ENCODE assay signal across 12 cellular contexts in the genomic region with DNA sequence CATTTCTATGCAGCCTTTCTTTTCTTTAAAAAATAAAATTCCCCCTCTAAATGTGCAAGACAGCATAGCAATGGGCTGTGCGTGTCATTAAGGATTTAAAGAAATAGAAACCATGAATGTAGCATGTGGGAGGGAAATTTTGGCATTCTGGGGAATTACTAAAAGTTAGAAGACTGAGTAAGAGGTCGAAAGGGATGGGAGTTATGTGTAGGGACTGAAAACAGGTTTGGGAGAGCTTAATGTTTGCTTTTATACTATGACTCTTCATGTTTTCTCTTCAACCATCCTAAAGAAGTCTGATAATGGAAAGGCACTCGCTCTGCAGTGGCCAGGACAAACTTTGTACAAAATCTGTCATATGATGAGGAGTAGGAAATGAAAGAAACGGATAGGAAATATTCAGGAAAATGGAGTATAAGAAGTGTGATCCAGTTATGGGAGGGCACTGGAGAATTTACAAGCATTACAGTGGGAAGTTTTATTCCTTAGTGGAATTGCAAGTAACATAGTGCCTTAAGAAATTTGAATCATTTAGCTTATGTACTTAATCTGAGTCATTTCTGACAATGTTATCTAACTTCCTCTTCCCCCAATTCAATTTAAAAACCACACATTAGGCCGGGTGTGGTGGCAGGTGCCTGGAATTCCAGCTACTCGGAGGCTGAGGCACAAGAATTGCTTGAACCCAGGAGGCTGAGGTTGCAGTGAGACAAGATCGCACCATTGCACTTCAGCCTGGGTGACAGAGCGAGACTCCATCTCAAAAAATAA. TPM values are rescaled to one million over a fixed set of nuclear protein-coding genes. Genes with fewer than 3 reads are reported as not detected.
DNase-seq lines count a peak whose midpoint lies in the region; ATAC-seq and TF ChIP-seq lines count a peak whose summit lies in the region.
"Had no signal": no experiment of that assay in that cellular context is flagged by ENCODE, and none has a peak within 500 bp of the region (broad histone marks: within the 10 kb centered on the region; RNA-seq: fewer than 3 reads in every experiment).

No MANE protein-coding gene starts in this region.

- no peak for DNase-seq in A673 (ENCODE audit: low spot score)
- peak; percentile 43 to 84 for DNase-seq in SW 1271 (lab: John Stamatoyannopoulos, UW)
- DNase-seq in right cardiac atrium: no peak
- DNase-seq in CD14-positive monocyte (ENCODE audit: low spot score): no peak
- no peak for DNase-seq in dedifferentiated amniotic fluid mesenchymal stem cell (ENCODE audit: extremely low spot score)
- DNase-seq in upper lobe of left lung: no peak
- DNase-seq: right lobe of liver, SHP77 treated with DMSO at 0.1 percent for 48 hours had no signal

- H3K36me3 Mint-ChIP-seq in CD14-positive monocyte: peaks cover 70 to 89% of the 10 kb centered on the region in 2 donors

- no TSS peak for BruUV-seq in A673 (replicated peaks; lab: Mats Ljungman, UMichigan)

- 65% methylated on average over 8 of the region's 8 CpGs for WGBS in right cardiac atrium
- 60 to 62% methylated on average over 8 of the region's 8 CpGs for WGBS in upper lobe of left lung, 2 donors

- no peak for TF ChIP-seq POLR2A in upper lobe of left lung (IDR thresholded peaks at IDR 0.05)

- H3K36me3 ChIP-seq in A673 (ENCODE audit: insufficient read depth, low read length, poor library complexity, severe bottlenecking) (peaks cover 17% of the 10 kb centered on the region), upper lobe of left lung (peaks cover 13 to 48% (median 23%) of the 10 kb centered on the region in 4 donors)

- H3K27ac Mint-ChIP-seq in CD14-positive monocyte: peak overlapping the region in 2 of 7 donors; percentile 21 to 66
- H3K27ac Mint-ChIP-seq: mesothelial cell of epicardium had no signal

- no peak for TF ChIP-seq CTCF in A673 (conservative IDR thresholded peaks at IDR 0.05; ENCODE audit: low read depth, low read length)
- no peak for TF ChIP-seq CTCF in CD14-positive monocyte (IDR thresholded peaks at IDR 0.05)
- no peak for TF ChIP-seq CTCF in upper lobe of left lung (IDR thresholded peaks at IDR 0.05)

- no peak for TF ChIP-seq EP300 in upper lobe of left lung (IDR thresholded peaks at IDR 0.05)

- peak overlapping the region; percentile 15 for H3K27ac ChIP-seq in A673 (ENCODE audit: low read depth, low read length, poor library complexity, severe bottlenecking)
- H3K27ac ChIP-seq in right cardiac atrium (ENCODE audit: low read length): no peak overlapping the region
- H3K27ac ChIP-seq in upper lobe of left lung: peak overlapping the region in 2 of 4 donors; percentile 4 to 71
- H3K27ac ChIP-seq: cardiac muscle cell, right lobe of liver had no signal

- POLR2A ChIA-PET in A673 (lab: Charles Lee; ENCODE audit: low non-redundant PET): no interaction called here

- H3K4me1 ChIP-seq in A673 (ENCODE audit: insufficient read depth, low read length, poor library complexity, severe bottlenecking): peaks cover 5% of the 10 kb centered on the region
- H3K4me1 ChIP-seq in right cardiac atrium (ENCODE audit: control insufficient read depth, insufficient read depth, low read length): peaks cover 2% of the 10 kb centered on the region
- H3K4me1 ChIP-seq in upper lobe of left lung: peaks cover 0 to 12% (median 7%) of the 10 kb centered on the region in 4 donors
- H3K4me1 ChIP-seq: right lobe of liver had no signal

- CTCF ChIA-PET in A673 (lab: Charles Lee): no interaction called here

- intact Hi-C loops in A673 (cut with micrococcal nuclease; ENCODE audit: unreplicated experiment): no loop called here
- intact Hi-C loops in right cardiac atrium (cut with DNase I): no loop called here
- intact Hi-C loops in CD14-positive monocyte (cut with micrococcal nuclease): no loop called here

- no peak overlapping the region for H3K4me3 Mint-ChIP-seq in CD14-positive monocyte
- H3K4me3 Mint-ChIP-seq: mesothelial cell of epicardium had no signal

- peaks cover 19% of the 10 kb centered on the region for H3K4me1 Mint-ChIP-seq in CD14-positive monocyte

- H3K9me3 ChIP-seq in A673 (ENCODE audit: low read depth, low read length, poor library complexity, severe bottlenecking) (peaks cover 5% of the 10 kb centered on the region), right cardiac atrium (ENCODE audit: control insufficient read depth, low read length) (no peaks in the 10 kb centered on the region), upper lobe of left lung (no peaks in the 10 kb centered on the region)
- H3K9me3 ChIP-seq: right lobe of liver had no signal

- H3K27me3 ChIP-seq in A673 (replicated peaks; ENCODE audit: insufficient read depth, low read depth, low read length, poor library complexity) (no peaks in the 10 kb centered on the region), right cardiac atrium (ENCODE audit: control insufficient read depth, insufficient read depth) (no peaks in the 10 kb centered on the region), upper lobe of left lung (no peaks in the 10 kb centered on the region)
- H3K27me3 ChIP-seq: cardiac muscle cell, right lobe of liver had no signal

- H3K4me3 ChIP-seq in A673 (ENCODE audit: low read depth, low read length, poor library complexity, severe bottlenecking) (no peak overlapping the region), right cardiac atrium (ENCODE audit: low read length) (no peak overlapping the region), upper lobe of left lung (no peak overlapping the region)
- H3K4me3 ChIP-seq: cardiac muscle cell, right lobe of liver had no signal

- peaks cover 0 to 1% (median 0%) of the 10 kb centered on the region in 3 donors for H3K27me3 Mint-ChIP-seq in CD14-positive monocyte (ENCODE audit: low read depth in 3 of 3)

- peak; percentile 48 for ATAC-seq in GM21723 (IDR thresholded peaks at IDR 0.05; ENCODE audit: unreplicated experiment)
- peak; percentile 48 to 87 for ATAC-seq in right cardiac atrium
- ATAC-seq in HG03442 (IDR thresholded peaks at IDR 0.05; ENCODE audit: unreplicated experiment): no peak
- ATAC-seq in upper lobe of left lung (ENCODE audit: low FRiP score in 2 of 2): no peak

- H3K9me3 Mint-ChIP-seq in CD14-positive monocyte: peaks cover 0 to 2% (median 0%) of the 10 kb centered on the region in 7 donors

RNA-seq across cellular contexts. Expression of a gene that starts 20.6 kb away (rescaled TPM):
- total RNA-seq in A673 (2021): 16.9 and 21.8 TPM in 2 replicates
- total RNA-seq in right cardiac atrium: 10 to 100 TPM in 1 of 4 donors, 1 to 10 TPM in 3; 7.2 to 10.8 (median 9.7) TPM
- polyA plus RNA-seq in right cardiac atrium: 4.4 TPM
- polyA plus RNA-seq in CD14-positive monocyte: 10 to 100 TPM in 1 of 2 donors, 1 to 10 TPM in 1; 9.1 to 11.4 TPM
- total RNA-seq in upper lobe of left lung: 10 to 100 TPM; 20.1 to 45.9 (median 23.6) TPM

Comparison
In these comparisons a context has a peak if more than half of its experiments do, and no peak if none do; other contexts are left out.
1. DNase-seq: peak in SW 1271 (2 of 2); none in A673 (single experiment), right cardiac atrium (0 of 3), CD14-positive monocyte (single experiment), dedifferentiated amniotic fluid mesenchymal stem cell (single experiment) and upper lobe of left lung (0 of 2).
2. ATAC-seq: peak in GM21723 (single experiment) and right cardiac atrium (2 of 2); none in HG03442 (single experiment) and upper lobe of left lung (0 of 2).